ENCODE assay signal across 19 cellular contexts in the genomic region with DNA sequence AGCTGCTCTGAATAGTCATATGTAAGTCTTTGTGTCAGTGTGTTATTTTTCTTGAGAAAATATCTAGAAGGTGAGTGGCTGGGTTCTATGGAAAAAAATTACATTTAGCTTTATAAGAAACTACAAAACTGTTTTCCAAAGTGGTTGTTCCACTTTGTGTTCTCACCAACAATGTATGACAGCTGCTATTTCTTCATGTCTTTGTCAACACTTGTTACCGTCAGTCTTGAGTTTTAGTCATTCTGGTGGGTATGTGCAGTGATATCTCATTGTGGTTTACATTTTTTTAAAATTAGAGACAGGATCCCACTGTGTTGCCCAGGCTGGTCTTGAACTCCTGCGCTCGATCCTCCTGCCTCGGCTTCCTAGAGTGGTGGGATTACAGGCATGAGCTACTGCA.
DNase-seq lines count a peak whose midpoint lies in the region; ATAC-seq, FAIRE-seq and TF ChIP-seq lines count a peak whose summit lies in the region.
"Had no signal": no experiment of that assay in that cellular context is flagged by ENCODE, and none has a peak within 500 bp of the region (broad histone marks: within the 10 kb centered on the region; RNA-seq: fewer than 3 reads in every experiment).

No MANE protein-coding gene starts in this region.

- no peak overlapping the region for H3K27ac Mint-ChIP-seq in progenitor cell of endocrine pancreas
- H3K27ac Mint-ChIP-seq: CD14-positive monocyte; CD8-positive, alpha-beta T cell; HFFc6 had no signal

- TF ChIP-seq POLR2A in HepG2 (IDR thresholded peaks at IDR 0.05; ENCODE audit: insufficient read depth in 1 of 2, low read depth in 2 of 2, low read length in 2 of 2) (no peak), right lobe of liver (IDR thresholded peaks at IDR 0.05) (no peak), K562 (conservative IDR thresholded peaks at IDR 0.05) (no peak)

- H3K9me1 ChIP-seq in K562 (ENCODE audit: control insufficient read depth, insufficient read depth, low read length), result no peaks in the 10 kb centered on the region

- H3K4me3 Mint-ChIP-seq in progenitor cell of endocrine pancreas (ENCODE audit: low read depth), result no peak overlapping the region
- H3K4me3 Mint-ChIP-seq: CD14-positive monocyte; CD8-positive, alpha-beta T cell; HFFc6 had no signal

- TF ChIP-seq RAD21 in HepG2 (CRISPR knock-in tag; IDR thresholded peaks at IDR 0.05) (no peak), K562 (CRISPR knock-in tag; conservative IDR thresholded peaks at IDR 0.05 in 1 of 2, IDR thresholded peaks at IDR 0.05 in 1 of 2) (no peak)

- CTCF ChIA-PET in HepG2 (lab: Yijun Ruan, JAX; ENCODE audit: low intra/inter-chr PET ratio, low total read pairs) (no interaction called here), K562 (lab: Yijun Ruan, JAX; ENCODE audit: low intra/inter-chr PET ratio) (no interaction called here)

- WGBS in HepG2 (ENCODE audit: low lambda C conversion rate), result 98% methylated on average over 4 of the region's 4 CpGs
- WGBS in right lobe of liver (ENCODE audit: insufficient coverage, low coverage, low lambda C conversion rate, missing lambda C conversion rate), result 94% methylated on average over 4 of the region's 4 CpGs
- 41% methylated on average over 4 of the region's 4 CpGs for WGBS in K562 (ENCODE audit: insufficient coverage, low coverage, missing lambda C conversion rate)

- no peak for FAIRE-seq in HepG2 (lab: Jason Lieb, UNC)
- no peak for FAIRE-seq in K562 (lab: Jason Lieb, UNC)
- FAIRE-seq: D721Med, G401.6 had no signal

- BruUV-seq in HepG2 (replicated peaks; lab: Mats Ljungman, UMichigan), result no TSS peak
- BruUV-seq in K562 (replicated peaks; lab: Mats Ljungman, UMichigan), result no TSS peak

- in situ Hi-C loops in HepG2 (cut with HindIII; ENCODE audit: extremely low pct_ligation_motif_present, low pct_unique_long_range_greater_than_20kb), result no loop called here
- in situ Hi-C loops in K562 (cut with MboI), result no loop called here

- intact Hi-C loops in HepG2 (cut with micrococcal nuclease; ENCODE audit: unreplicated experiment), result no loop called here
- intact Hi-C loops in right lobe of liver (cut with DNase I), result no loop called here
- intact Hi-C loops in K562 (cut with micrococcal nuclease), result no loop called here

- ATAC-seq in HepG2 (no peak), right lobe of liver (no peak), K562 (no peak), HG03135 (IDR thresholded peaks at IDR 0.05; ENCODE audit: unreplicated experiment) (no peak)
- ATAC-seq: CD8-positive, alpha-beta T cell had no signal

- H3K4me2 ChIP-seq in HepG2 (ENCODE audit: low read depth, low read length), result no peak overlapping the region
- no peak overlapping the region for H3K4me2 ChIP-seq in K562 (ENCODE audit: insufficient read depth, low read length)

- DNase-seq in HepG2 (ENCODE audit: low spot score) (no peak), right lobe of liver (no peak), K562 (ENCODE audit: extremely low read depth in 1 of 4, low spot score in 3 of 4) (no peak), myocyte (ENCODE audit: low read depth) (peak; percentile 78), progenitor cell of endocrine pancreas (ENCODE audit: low spot score, unreplicated experiment) (no peak)
- DNase-seq in stimulated activated CD4-positive, alpha-beta T cell treated with anti-CD3 and anti-CD28 coated beads, Interleukin-15, amount 100 ng/mL, for 24 hours, result no peak
- DNase-seq: CD8-positive, alpha-beta T cell; COR-L47; DMS153; DMS79 treated with DMSO at 0.1 percent for 48 hours; EL; HCEC 1CT; HFFc6; IMR-90 had no signal

- H3K9me3 ChIP-seq in HepG2 (ENCODE audit: low read length) (no peaks in the 10 kb centered on the region), right lobe of liver (no peaks in the 10 kb centered on the region), K562 (replicated peaks; ENCODE audit: control insufficient read depth, insufficient read depth, low read depth, low read length) (no peaks in the 10 kb centered on the region)

- H3K9me3 Mint-ChIP-seq in progenitor cell of endocrine pancreas (ENCODE audit: low read depth), result no peaks in the 10 kb centered on the region
- H3K9me3 Mint-ChIP-seq: CD14-positive monocyte; CD8-positive, alpha-beta T cell; HFFc6 had no signal

- no peaks in the 10 kb centered on the region for H3K36me3 Mint-ChIP-seq in progenitor cell of endocrine pancreas (ENCODE audit: insufficient read depth)
- H3K36me3 Mint-ChIP-seq: CD14-positive monocyte had no signal

- H3K27me3 Mint-ChIP-seq in progenitor cell of endocrine pancreas, result no peaks in the 10 kb centered on the region

- H4K20me1 ChIP-seq in HepG2 (ENCODE audit: insufficient read depth, low read length) (no peaks in the 10 kb centered on the region), K562 (replicated peaks; ENCODE audit: control insufficient read depth, insufficient read depth, low read length) (no peaks in the 10 kb centered on the region)

- H3K36me3 ChIP-seq in HepG2 (replicated peaks in 1 of 2; ENCODE audit: control insufficient read depth in 1 of 2, insufficient read depth in 2 of 2, low read length in 2 of 2), result no peaks in the 10 kb centered on the region
- H3K36me3 ChIP-seq in right lobe of liver, result no peaks in the 10 kb centered on the region
- no peaks in the 10 kb centered on the region for H3K36me3 ChIP-seq in K562 (ENCODE audit: control insufficient read depth, insufficient read depth, low read length)

- H3K4me1 Mint-ChIP-seq in progenitor cell of endocrine pancreas (ENCODE audit: low read depth), result no peaks in the 10 kb centered on the region
- H3K4me1 Mint-ChIP-seq: CD14-positive monocyte had no signal

- POLR2A ChIA-PET in HepG2 (lab: Yijun Ruan, JAX), result no interaction called here
- POLR2A ChIA-PET in K562 (lab: Yijun Ruan, JAX), result interaction anchor here (0.8 to 1.0 kb wide), 2 partner anchors 8 to 12 kb away, joined by 3 to 5 read pairs; no protein-coding TSS in a partner anchor

- no peaks in the 10 kb centered on the region for H3K27me3 ChIP-seq in HepG2 (ENCODE audit: control insufficient read depth in 1 of 2, insufficient read depth in 2 of 2, low read length in 2 of 2)
- H3K27me3 ChIP-seq in right lobe of liver, result no peaks in the 10 kb centered on the region
- H3K27me3 ChIP-seq in K562 (ENCODE audit: control insufficient read depth in 2 of 2, insufficient read depth in 2 of 2, low read length in 2 of 2), result no peaks in the 10 kb centered on the region

- H3K4me1 ChIP-seq in HepG2 (ENCODE audit: insufficient read depth, low read length) (peaks cover 3% of the 10 kb centered on the region; the same call in 1 of the 2 replicates), right lobe of liver (no peaks in the 10 kb centered on the region), K562 (replicated peaks in 1 of 2; ENCODE audit: control insufficient read depth in 2 of 2, insufficient read depth in 2 of 2, low read length in 2 of 2) (no peaks in the 10 kb centered on the region)

- H2AFZ ChIP-seq in HepG2 (ENCODE audit: low read length) (no peak overlapping the region), K562 (ENCODE audit: low read depth, low read length) (no peak overlapping the region)

- no peak for TF ChIP-seq CTCF in HepG2 (CRISPR knock-in tag; IDR thresholded peaks at IDR 0.05)
- no peak for TF ChIP-seq CTCF in right lobe of liver (IDR thresholded peaks at IDR 0.05)
- TF ChIP-seq CTCF in K562 (IDR thresholded peaks at IDR 0.05 in 2 of 3, conservative IDR thresholded peaks at IDR 0.05 in 1 of 3; ENCODE audit: insufficient read depth in 2 of 3, low read depth in 1 of 3, low read length in 3 of 3), result no peak
- TF ChIP-seq CTCF in progenitor cell of endocrine pancreas (IDR thresholded peaks at IDR 0.05; ENCODE audit: unreplicated experiment), result no peak

- H3K4me3 ChIP-seq in HepG2 (replicated peaks in 1 of 3; ENCODE audit: insufficient read depth in 1 of 3, low read depth in 2 of 3, low read length in 3 of 3) (no peak overlapping the region), right lobe of liver (no peak overlapping the region), K562 (no peak overlapping the region)

- H3K27ac ChIP-seq in HepG2 (ENCODE audit: extremely low read length, insufficient read depth, low read length), result no peak overlapping the region
- H3K27ac ChIP-seq in right lobe of liver, result no peak overlapping the region
- H3K27ac ChIP-seq in K562 (ENCODE audit: extremely low read depth, low read depth, low read length), result no peak overlapping the region
- H3K27ac ChIP-seq: 22Rv1 had no signal

- no peak for TF ChIP-seq EP300 in HepG2 (IDR thresholded peaks at IDR 0.05; ENCODE audit: low read depth in 2 of 2, low read length in 2 of 2)
- TF ChIP-seq EP300 in HepG2 (CRISPR knock-in tag; IDR thresholded peaks at IDR 0.05; ENCODE audit: borderline replicate concordance), result no peak
- no peak for TF ChIP-seq EP300 in K562 (IDR thresholded peaks at IDR 0.05; ENCODE audit: low read length)

- H3K79me2 ChIP-seq in HepG2 (ENCODE audit: insufficient read depth, low read length), result no peaks in the 10 kb centered on the region
- no peaks in the 10 kb centered on the region for H3K79me2 ChIP-seq in K562 (ENCODE audit: control insufficient read depth, insufficient read depth, low read length)

- H3K9ac ChIP-seq in HepG2 (ENCODE audit: insufficient read depth, low read depth, low read length), result no peak overlapping the region
- H3K9ac ChIP-seq in K562 (ENCODE audit: insufficient read depth in 1 of 2, low read depth in 2 of 2, low read length in 2 of 2), result no peak overlapping the region

TF ChIP-seq in HepG2, 621 proteins besides CTCF, POLR2A, EP300 and RAD21:
- TF ChIP-seq ZNF7 (CRISPR knock-in tag; IDR thresholded peaks at IDR 0.05), result 0 out of 2 replicates have a peak, but pooled peaks have one; percentile 23
- no peak for TF ChIP-seq ZBTB7B (CRISPR knock-in tag; IDR thresholded peaks at IDR 0.05)

TF ChIP-seq in K562, 482 proteins besides CTCF, POLR2A, EP300 and RAD21:
- TF ChIP-seq SRF (CRISPR knock-in tag; IDR thresholded peaks at IDR 0.05) (no peak), POLR2B (IDR thresholded peaks at IDR 0.05; ENCODE audit: low read depth, partially characterized antibody) (no peak), E2F3 (CRISPR knock-in tag; IDR thresholded peaks at IDR 0.05) (no peak), POLR3A (IDR thresholded peaks at IDR 0.05; ENCODE audit: borderline replicate concordance, extremely low read depth, insufficient read depth, insufficient read length) (no peak), RBM25 (IDR thresholded peaks at IDR 0.05; ENCODE audit: low read depth, low read length, severe bottlenecking) (peak; percentile 10)
